15 cellular contexts compared by ENCODE assay signal in the genomic region with DNA sequence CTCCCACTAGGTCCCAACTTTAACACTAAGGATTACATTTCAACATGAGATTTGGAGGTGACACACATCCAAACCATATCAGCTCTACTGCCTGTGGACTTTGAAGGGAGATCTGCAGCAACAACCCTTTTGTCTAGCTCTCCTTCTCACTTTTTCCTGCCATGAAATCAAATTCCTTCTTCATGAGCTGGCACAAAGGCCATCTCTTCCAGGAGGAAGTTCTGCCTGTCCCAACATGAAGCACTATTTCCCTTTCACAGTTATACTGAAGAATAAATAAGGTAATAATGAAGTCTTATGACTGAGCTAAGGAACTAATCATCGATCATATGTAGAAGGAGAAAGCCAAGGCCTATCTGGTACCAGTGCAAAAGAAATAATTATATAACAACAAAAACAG.
A peak's percentile ranks its signal among the peaks of the same experiment; 100 is the strongest.
DNase-seq lines count a peak whose midpoint lies in the region; ATAC-seq and TF ChIP-seq lines count a peak whose summit lies in the region.
"Had no signal": no experiment of that assay in that cellular context is flagged by ENCODE, and none has a peak within 500 bp of the region (broad histone marks: within the 10 kb centered on the region; RNA-seq: fewer than 3 reads in every experiment).

No MANE protein-coding gene starts in this region.

- no peak overlapping the region for H2AFZ ChIP-seq in mammary epithelial cell (ENCODE audit: low read depth, low read length)
- H2AFZ ChIP-seq: GM23338 had no signal

- BruUV-seq in mammary epithelial cell (replicated peaks; lab: Mats Ljungman, UMichigan): no TSS peak

- H4K20me1 ChIP-seq in mammary epithelial cell (ENCODE audit: insufficient read depth, low read length): no peaks in the 10 kb centered on the region

- DNase-seq in NCI-H226: peak; percentile 22
- DNase-seq in mammary epithelial cell: peak; percentile 68
- DNase-seq in foreskin keratinocyte: peak; percentile 58 to 83
- no peak for DNase-seq in NAMALWA (ENCODE audit: low spot score)
- no peak for DNase-seq in MV-4-11 (lab: John Stamatoyannopoulos, UW)
- no peak for DNase-seq in substantia nigra (lab: John Stamatoyannopoulos, UW)
- DNase-seq in caudate nucleus (lab: John Stamatoyannopoulos, UW): no peak
- DNase-seq: BE2C; CD4-positive, alpha-beta memory T cell; DMS79 treated with DMSO at 0.1 percent for 48 hours; EL; H7 had no signal

- H3K4me3 ChIP-seq in mammary epithelial cell (replicated peaks in 1 of 3; ENCODE audit: insufficient read depth in 1 of 3, low read depth in 2 of 3, low read length in 3 of 3): no peak overlapping the region
- H3K4me3 ChIP-seq: A549, GM23338 had no signal

- CTCF ChIA-PET in mammary epithelial cell (lab: Charles Lee; ENCODE audit: low non-redundant PET): no interaction called here

- H3K4me2 ChIP-seq in mammary epithelial cell (ENCODE audit: insufficient read depth, low read depth, low read length): peak overlapping the region; percentile 27
- H3K4me2 ChIP-seq: A549, GM23338 had no signal

- WGBS in mammary epithelial cell (ENCODE audit: low coverage, missing lambda C conversion rate): 39% methylated on average over 1 of the region's 1 CpG

- no peaks in the 10 kb centered on the region for H3K79me2 ChIP-seq in mammary epithelial cell (ENCODE audit: insufficient read depth, low read length)

- no peak overlapping the region for H3K9ac ChIP-seq in mammary epithelial cell (ENCODE audit: insufficient read depth, low read length)

- no peaks in the 10 kb centered on the region for H3K36me3 ChIP-seq in mammary epithelial cell (ENCODE audit: insufficient read depth, low read length)
- H3K36me3 ChIP-seq: BE2C had no signal

- intact Hi-C loops in mammary epithelial cell (cut with micrococcal nuclease): loop anchor here (10.0 kb wide), 1 partner anchor 290 kb away; no protein-coding TSS in a partner anchor

- no peaks in the 10 kb centered on the region for H3K9me3 ChIP-seq in mammary epithelial cell (replicated peaks; ENCODE audit: insufficient read depth, low read length)
- H3K9me3 ChIP-seq: A549, BE2C had no signal

- dilution Hi-C loops in mammary epithelial cell (cut with HindIII; ENCODE audit: low sequenced_read_pairs): no loop called here

- H3K27ac ChIP-seq in mammary epithelial cell (ENCODE audit: insufficient read depth, low read depth, low read length): no peak overlapping the region
- H3K27ac ChIP-seq in foreskin keratinocyte: peak overlapping the region; percentile 45
- H3K27ac ChIP-seq in substantia nigra (ENCODE audit: low read depth, low read length, poor library complexity, severe bottlenecking): no peak overlapping the region
- H3K27ac ChIP-seq in caudate nucleus (ENCODE audit: low read depth, low read length): no peak overlapping the region
- H3K27ac ChIP-seq: A549, C4-2B had no signal

- peak; percentile 76 for ATAC-seq in foreskin keratinocyte
- ATAC-seq: A549, GM23338 had no signal

- in situ Hi-C loops in mammary epithelial cell (cut with MboI; ENCODE audit: low sequenced_read_pairs in 2 of 2): no loop called here

- H3K27me3 ChIP-seq in mammary epithelial cell (ENCODE audit: insufficient read depth, low read length): no peaks in the 10 kb centered on the region
- H3K27me3 ChIP-seq in foreskin keratinocyte: no peaks in the 10 kb centered on the region
- H3K27me3 ChIP-seq: BE2C had no signal

- H3K4me1 ChIP-seq in mammary epithelial cell (ENCODE audit: insufficient read depth, low read length) (peaks cover 16% of the 10 kb centered on the region), foreskin keratinocyte (peaks cover 24% of the 10 kb centered on the region)
- H3K4me1 ChIP-seq: A549, BE2C had no signal

- TF ChIP-seq CTCF in mammary epithelial cell (conservative IDR thresholded peaks at IDR 0.05 in 1 of 2, IDR thresholded peaks at IDR 0.05 in 1 of 2; ENCODE audit: extremely low read depth in 1 of 2, insufficient read depth in 1 of 2, low read depth in 1 of 2, low read length in 2 of 2) (no peak), foreskin keratinocyte (conservative IDR thresholded peaks at IDR 0.05) (no peak)

Comparison
In these comparisons a context has a peak if more than half of its experiments do, and no peak if none do; other contexts are left out.
1. DNase-seq: peak in NCI-H226 (single experiment), mammary epithelial cell (single experiment) and foreskin keratinocyte (2 of 2); none in NAMALWA (single experiment), MV-4-11 (single experiment), substantia nigra (0 of 49) and caudate nucleus (0 of 61).